Comparison of ENCODE assay signal across 11 cellular contexts in the genomic region with DNA sequence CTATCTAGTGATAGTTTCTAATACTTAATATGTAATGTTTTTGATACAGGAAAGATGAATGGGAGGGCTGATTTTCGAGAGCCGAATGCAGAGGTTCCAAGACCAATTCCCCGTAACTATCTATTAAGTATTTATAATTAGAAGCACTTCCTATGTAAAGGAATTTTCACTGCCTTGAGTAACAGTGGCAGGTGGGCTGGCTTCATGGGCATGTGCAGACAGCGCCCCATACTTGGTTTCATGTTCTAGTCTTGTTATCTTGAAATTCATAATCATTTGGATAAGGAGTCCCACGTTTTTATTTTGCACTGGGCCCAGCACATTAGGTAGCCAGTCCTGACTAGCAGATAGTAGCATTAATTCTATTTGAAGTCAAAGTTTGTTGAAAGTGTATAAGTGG. TPM values are rescaled to one million over a fixed set of nuclear protein-coding genes. Genes with fewer than 3 reads are reported as not detected.
DNase-seq lines count a peak whose midpoint lies in the region; TF ChIP-seq lines count a peak whose summit lies in the region.
"Had no signal": no experiment of that assay in that cellular context is flagged by ENCODE, and none has a peak within 500 bp of the region (broad histone marks: within the 10 kb centered on the region; RNA-seq: fewer than 3 reads in every experiment).

No MANE protein-coding gene starts in this region.

- peak overlapping the region; percentile 100 for H3K4me3 Mint-ChIP-seq in T-helper 1 cell treated with Interleukin-12 subunit alpha and Interleukin-12 subunit beta and Interleukin-4 antibody, amounts not matched to agents 30 μg/mL and 1 μg/mL, for 36 hours
- H3K4me3 Mint-ChIP-seq in endodermal cell (peak overlapping the region; percentile 100), osteocyte (ENCODE audit: unreplicated experiment) (peak overlapping the region; percentile 100)

- H3K27ac ChIP-seq in OCI-LY7 (ENCODE audit: low read depth, low read length, poor library complexity, severe bottlenecking) (no peak overlapping the region), endodermal cell (ENCODE audit: low read depth, low read length) (no peak overlapping the region), ascending aorta (no peak overlapping the region)

- H3K4me3 ChIP-seq in OCI-LY7 (ENCODE audit: low read depth, low read length, poor library complexity, severe bottlenecking), result peak overlapping the region; percentile 97
- peak overlapping the region; percentile 95 for H3K4me3 ChIP-seq in endodermal cell (ENCODE audit: low read length)
- H3K4me3 ChIP-seq in ascending aorta, result peak overlapping the region in 1 of 2 donors; percentile 83

- CTCF ChIA-PET in OCI-LY7 (lab: Charles Lee; ENCODE audit: unreplicated experiment), result no interaction called here

- H3K4me1 ChIP-seq in OCI-LY7 (ENCODE audit: insufficient read depth, low read length, poor library complexity, severe bottlenecking) (peaks cover 22% of the 10 kb centered on the region), endodermal cell (ENCODE audit: control insufficient read depth, insufficient read depth, low read length) (no peaks in the 10 kb centered on the region), ascending aorta (peaks cover 0 to 11% of the 10 kb centered on the region in 2 donors)

- H3K9ac ChIP-seq in endodermal cell (ENCODE audit: extremely low read depth, low read length, poor library complexity, severe bottlenecking), result peak overlapping the region; percentile 96

- H3K79me2 ChIP-seq in OCI-LY7 (ENCODE audit: insufficient read depth, low read depth, low read length), result peaks cover 44% of the 10 kb centered on the region

- peaks cover 29% of the 10 kb centered on the region for H3K36me3 Mint-ChIP-seq in T-helper 1 cell treated with Interleukin-12 subunit alpha and Interleukin-12 subunit beta and Interleukin-4 antibody, amounts not matched to agents 30 μg/mL and 1 μg/mL, for 36 hours (ENCODE audit: low read depth)
- H3K36me3 Mint-ChIP-seq in endodermal cell (ENCODE audit: low read depth) (peaks cover 23% of the 10 kb centered on the region), osteocyte (ENCODE audit: unreplicated experiment) (peaks cover 20% of the 10 kb centered on the region)

- WGBS in endodermal cell (ENCODE audit: insufficient coverage in 1 of 2, insufficient read length in 1 of 2), 2 experiments, result 94 to 100% methylated on average over 2 to 5 of the region's 5 CpGs

- POLR2A ChIA-PET in OCI-LY7 (lab: Charles Lee), result interaction anchor here (1.3 kb wide), 1 partner anchor 52 kb away, joined by 5 read pairs; the partner anchor contains the start of gene FRYL

- H3K27ac Mint-ChIP-seq in T-helper 1 cell treated with Interleukin-12 subunit alpha and Interleukin-12 subunit beta and Interleukin-4 antibody, amounts not matched to agents 30 μg/mL and 1 μg/mL, for 36 hours, result peak overlapping the region; percentile 55
- H3K27ac Mint-ChIP-seq in endodermal cell, result peak overlapping the region; percentile 58
- H3K27ac Mint-ChIP-seq in osteocyte (ENCODE audit: unreplicated experiment), result peak overlapping the region; percentile 56

- H3K9me3 ChIP-seq in OCI-LY7 (ENCODE audit: low read length), result no peaks in the 10 kb centered on the region
- H3K9me3 ChIP-seq in endodermal cell (ENCODE audit: control insufficient read depth, low read length), result no peaks in the 10 kb centered on the region
- H3K9me3 ChIP-seq in ascending aorta, result no peaks in the 10 kb centered on the region

- peaks cover 8% of the 10 kb centered on the region; the same call in 1 of the 2 replicates for H4K20me1 ChIP-seq in OCI-LY7 (ENCODE audit: insufficient read depth, low read length)

- no peaks in the 10 kb centered on the region for H3K27me3 Mint-ChIP-seq in T-helper 1 cell treated with Interleukin-12 subunit alpha and Interleukin-12 subunit beta and Interleukin-4 antibody, amounts not matched to agents 30 μg/mL and 1 μg/mL, for 36 hours (ENCODE audit: low read depth)
- no peaks in the 10 kb centered on the region for H3K27me3 Mint-ChIP-seq in endodermal cell (ENCODE audit: insufficient read depth)
- no peaks in the 10 kb centered on the region for H3K27me3 Mint-ChIP-seq in osteocyte (ENCODE audit: unreplicated experiment)

- H3K36me3 ChIP-seq in OCI-LY7 (ENCODE audit: insufficient read depth, low read length), result peaks cover 54% of the 10 kb centered on the region
- peaks cover 47% of the 10 kb centered on the region for H3K36me3 ChIP-seq in endodermal cell (ENCODE audit: control insufficient read depth, insufficient read depth, low read length)
- H3K36me3 ChIP-seq in ascending aorta, result peaks cover 31 to 32% of the 10 kb centered on the region in 2 donors

- peak overlapping the region; percentile 83 for H3K4me2 ChIP-seq in OCI-LY7 (ENCODE audit: low read length)

- H3K4me1 Mint-ChIP-seq in T-helper 1 cell treated with Interleukin-12 subunit alpha and Interleukin-12 subunit beta and Interleukin-4 antibody, amounts not matched to agents 30 μg/mL and 1 μg/mL, for 36 hours (ENCODE audit: low read depth), result peaks cover 25% of the 10 kb centered on the region
- H3K4me1 Mint-ChIP-seq in endodermal cell (peaks cover 9% of the 10 kb centered on the region), osteocyte (ENCODE audit: unreplicated experiment) (peaks cover 21% of the 10 kb centered on the region)

- no peak for TF ChIP-seq CTCF in OCI-LY7 (conservative IDR thresholded peaks at IDR 0.05; ENCODE audit: low read length)
- TF ChIP-seq CTCF in endodermal cell (conservative IDR thresholded peaks at IDR 0.05), result no peak
- TF ChIP-seq CTCF in osteocyte (IDR thresholded peaks at IDR 0.05), result no peak
- TF ChIP-seq CTCF in ascending aorta (IDR thresholded peaks at IDR 0.05), result no peak

- intact Hi-C loops in OCI-LY7 (cut with micrococcal nuclease; ENCODE audit: unreplicated experiment) (no loop called here), ascending aorta (cut with DNase I) (loop anchor here (5.0 kb wide), 1 partner anchor 255 kb away; no protein-coding TSS in a partner anchor)

- no peaks in the 10 kb centered on the region for H3K9me3 Mint-ChIP-seq in T-helper 1 cell treated with Interleukin-12 subunit alpha and Interleukin-12 subunit beta and Interleukin-4 antibody, amounts not matched to agents 30 μg/mL and 1 μg/mL, for 36 hours
- H3K9me3 Mint-ChIP-seq in endodermal cell (no peaks in the 10 kb centered on the region), osteocyte (ENCODE audit: unreplicated experiment) (no peaks in the 10 kb centered on the region)

- no TSS peak for BruUV-seq in OCI-LY7 (replicated peaks; lab: Mats Ljungman, UMichigan)

- no peak overlapping the region for H2AFZ ChIP-seq in OCI-LY7 (ENCODE audit: low read length)

- DNase-seq in T-helper 1 cell (no peak), OCI-LY7 (ENCODE audit: low spot score) (no peak), endodermal cell (no peak), osteocyte (ENCODE audit: extremely low spot score, unreplicated experiment) (no peak), GF-D8 (lab: John Stamatoyannopoulos, UW) (no peak), ascending aorta (ENCODE audit: low spot score in 2 of 2) (no peak), NCI-H2107 (lab: John Stamatoyannopoulos, UW) (no peak)
- DNase-seq: occipital lobe; stimulated activated naive CD4-positive, alpha-beta T cell; WERI-Rb-1 had no signal

- no peaks in the 10 kb centered on the region for H3K9me2 ChIP-seq in OCI-LY7 (ENCODE audit: insufficient read depth, low read length)

- H3K27me3 ChIP-seq in endodermal cell (ENCODE audit: control insufficient read depth, insufficient read depth, low read length, poor library complexity, severe bottlenecking), result no peaks in the 10 kb centered on the region
- no peaks in the 10 kb centered on the region for H3K27me3 ChIP-seq in ascending aorta

RNA-seq across cellular contexts. Expression of gene OCIAD1, which starts 1.7 kb away (rescaled TPM):
- 50.4 and 76.1 TPM in 2 replicates for total RNA-seq in OCI-LY7 (2014; rRNA removed; shearing (Covaris generic))
- total RNA-seq in OCI-LY7 (2022), result 136 and 143 TPM in 2 replicates
- total RNA-seq in endodermal cell, result 100 to 1,000 TPM; 148 to 152 TPM
- 137 TPM for polyA plus RNA-seq in endodermal cell (2013, experiment 1 of 2)
- 127 TPM for polyA plus RNA-seq in endodermal cell (2013, experiment 2 of 2)
- 146 and 165 TPM in 2 replicates for total RNA-seq in osteocyte
- total RNA-seq in ascending aorta, result 146 TPM

RNA-seq across cellular contexts. Expression of gene FRYL, which starts 52.5 kb away (rescaled TPM):
- 85.4 and 91.9 TPM in 2 replicates for total RNA-seq in OCI-LY7 (2014; rRNA removed; shearing (Covaris generic))
- total RNA-seq in OCI-LY7 (2022) (88.1 and 88.5 TPM in 2 replicates), endodermal cell (10 to 100 TPM; 56.5 to 62.6 TPM), osteocyte (54.8 and 61.9 TPM in 2 replicates), ascending aorta (40.6 TPM)
- polyA plus RNA-seq in endodermal cell (2013, experiment 1 of 2), result 33.2 TPM
- polyA plus RNA-seq in endodermal cell (2013, experiment 2 of 2), result 34.4 TPM
